8 cellular contexts compared by ENCODE assay signal in genomic region chr7:65873582-65874193, GRCh38. TPM values are rescaled to one million over a fixed set of nuclear protein-coding genes. Genes with fewer than 3 reads are reported as not detected.
A peak's percentile ranks its signal among the peaks of the same experiment; 100 is the strongest.
DNase-seq lines count a peak whose midpoint lies in the region; ATAC-seq, FAIRE-seq and TF ChIP-seq lines count a peak whose summit lies in the region.
"Not testable (repeated sequence)": the region's sequence is repeated elsewhere in the genome, so short reads cannot be mapped to it uniquely, and the experiment has no call there.

No MANE protein-coding gene starts in this region.

- not testable (repeated sequence) for H3K9me3 Mint-ChIP-seq in WTC11; progenitor cell of endocrine pancreas (ENCODE audit: low read depth)

- CTCF ChIA-PET in WTC11 (lab: Charles Lee), result not testable (repeated sequence)

- not testable (repeated sequence) for H3K9me2 ChIP-seq in Karpas-422 (replicated peaks; ENCODE audit: insufficient read depth, low read length)

- not testable (repeated sequence) for H3K9me3 ChIP-seq in Karpas-422 (ENCODE audit: low read length); iPS-15b (ENCODE audit: control insufficient read depth, insufficient read depth, low read length)

- H3K4me1 ChIP-seq in Karpas-422 (ENCODE audit: low read length), result peaks cover 18% of the 10 kb centered on the region
- not testable (repeated sequence) for H3K4me1 ChIP-seq in iPS-15b (ENCODE audit: control insufficient read depth, insufficient read depth, low read length)

- H3K27me3 Mint-ChIP-seq in WTC11 (ENCODE audit: low read depth); progenitor cell of endocrine pancreas: not testable (repeated sequence)

- not testable (repeated sequence) for H3K27me3 ChIP-seq in Karpas-422 (ENCODE audit: low read length); bronchial epithelial cell (ENCODE audit: control insufficient read depth, insufficient read depth, low read length); iPS-15b (ENCODE audit: control insufficient read depth, insufficient read depth, low read length)

- H3K79me2 ChIP-seq in Karpas-422 (ENCODE audit: low read length), result peaks cover 44% of the 10 kb centered on the region

- TF ChIP-seq CTCF in GM13977 (IDR thresholded peaks at IDR 0.05; ENCODE audit: extremely low read depth, insufficient read depth, missing control alignments); WTC11 (IDR thresholded peaks at IDR 0.05); bronchial epithelial cell (IDR thresholded peaks at IDR 0.05; ENCODE audit: insufficient read depth, low read length, severe bottlenecking); progenitor cell of endocrine pancreas (IDR thresholded peaks at IDR 0.05; ENCODE audit: unreplicated experiment): not testable (repeated sequence)

- H3K36me3 Mint-ChIP-seq in WTC11; progenitor cell of endocrine pancreas (ENCODE audit: insufficient read depth): not testable (repeated sequence)

- H3K4me1 Mint-ChIP-seq in WTC11; progenitor cell of endocrine pancreas (ENCODE audit: low read depth): not testable (repeated sequence)

- H3K27ac Mint-ChIP-seq in WTC11 (peak overlapping the region; percentile 85), progenitor cell of endocrine pancreas (peak overlapping the region; percentile 92)

- not testable (repeated sequence) for H3K36me3 ChIP-seq in Karpas-422 (ENCODE audit: insufficient read depth, low read length); bronchial epithelial cell (ENCODE audit: control insufficient read depth, insufficient read depth, low read length); iPS-15b (ENCODE audit: control insufficient read depth, insufficient read depth, low read length)

- DNase-seq in GM13977 (ENCODE audit: low spot score) (peak; percentile 24), Karpas-422 (peak; percentile 61), WTC11 (ENCODE audit: low spot score) (peak; percentile 33), progenitor cell of endocrine pancreas (ENCODE audit: low spot score, unreplicated experiment) (peak; percentile 44), ureter (ENCODE audit: low spot score) (peak; percentile 45)
- not testable (repeated sequence) for DNase-seq in bronchial epithelial cell (ENCODE audit: low read depth)

- H3K9ac ChIP-seq in Karpas-422 (ENCODE audit: low read length), result peak overlapping the region; percentile 88
- H3K9ac ChIP-seq in iPS-15b (ENCODE audit: low read depth, low read length), result not testable (repeated sequence)

- POLR2A ChIA-PET in WTC11 (lab: Charles Lee), result not testable (repeated sequence)

- in situ Hi-C loops in GM13977 (cut with MboI; ENCODE audit: low pct_unique_long_range_greater_than_20kb, low sequenced_read_pairs, unreplicated experiment), result not testable (repeated sequence)

- H3K4me3 Mint-ChIP-seq in WTC11 (peak overlapping the region; percentile 88), progenitor cell of endocrine pancreas (ENCODE audit: low read depth) (peak overlapping the region; percentile 81)

- H3K4me3 ChIP-seq in Karpas-422 (ENCODE audit: low read length) (peak overlapping the region; percentile 97), bronchial epithelial cell (ENCODE audit: low read depth, low read length) (peak overlapping the region; percentile 65), iPS-15b (ENCODE audit: low read depth, low read length) (peak overlapping the region; percentile 76)

- H4K20me1 ChIP-seq in Karpas-422 (ENCODE audit: insufficient read depth, low read depth, low read length), result not testable (repeated sequence)

- not testable (repeated sequence) for FAIRE-seq in bronchial epithelial cell (lab: Jason Lieb, UNC)

- peak overlapping the region; percentile 68 for H3K4me2 ChIP-seq in Karpas-422 (ENCODE audit: low read depth, low read length, poor library complexity, severe bottlenecking)

- H3K27ac ChIP-seq in Karpas-422 (ENCODE audit: low read length), result peak overlapping the region; percentile 62

- ATAC-seq in HG02571 (IDR thresholded peaks at IDR 0.05; ENCODE audit: unreplicated experiment) (peak; percentile 33), WTC11 (peak; percentile 2; the same call in 1 of the 2 replicates)

- not testable (repeated sequence) for H2AFZ ChIP-seq in Karpas-422 (ENCODE audit: low read length)

TF ChIP-seq in WTC11, 78 proteins besides CTCF, POLR2A, EP300 and RAD21:
- TF ChIP-seq SMAD3 (CRISPR knock-in tag; IDR thresholded peaks at IDR 0.05; ENCODE audit: borderline replicate concordance), result 0 out of 2 replicates have a peak, but pooled peaks have one; percentile 26

RNA-seq across cellular contexts. Expression of gene VKORC1L1, which starts 0.8 kb away (rescaled TPM):
- 7.9 and 23.6 TPM in 2 replicates for total RNA-seq in Karpas-422 (2014; rRNA removed; shearing (Covaris generic); ENCODE audit: low replicate concordance)
- 28.3 to 30.2 TPM (median 28.5 TPM) in 3 replicates for total RNA-seq in WTC11 (2021)
- total RNA-seq in bronchial epithelial cell, result 8.4 and 11.6 TPM in 2 replicates
- total RNA-seq in progenitor cell of endocrine pancreas, result 25.0 and 28.9 TPM in 2 replicates
- total RNA-seq in ureter, result 20.4 TPM
